Comparison of ENCODE assay signal across 1 cellular context in genomic region chr6:31912186-31912585, GRCh38.
TF ChIP-seq lines count a peak whose summit lies in the region.

No MANE protein-coding gene starts in this region.

TF ChIP-seq in HCT116, 20 proteins besides CTCF, POLR2A, EP300 and RAD21:
- TF ChIP-seq MAX (IDR thresholded peaks at IDR 0.05): no peak
- no peak for TF ChIP-seq ELF1 (IDR thresholded peaks at IDR 0.05; ENCODE audit: borderline replicate concordance, low read depth)
- TF ChIP-seq ZBTB33 (IDR thresholded peaks at IDR 0.05; ENCODE audit: extremely low read depth, insufficient replicate concordance, low read length): no peak
- no peak for TF ChIP-seq SIN3A (IDR thresholded peaks at IDR 0.05; ENCODE audit: low read depth)
- no peak for TF ChIP-seq EZH2 (IDR thresholded peaks at IDR 0.05)
- no peak for TF ChIP-seq CBX3 (IDR thresholded peaks at IDR 0.05; ENCODE audit: low read depth)
- no peak for TF ChIP-seq REST (IDR thresholded peaks at IDR 0.05; ENCODE audit: low read depth)
- TF ChIP-seq SRF (IDR thresholded peaks at IDR 0.05; ENCODE audit: low read depth): no peak
- no peak for TF ChIP-seq EZH2phosphoT487 (IDR thresholded peaks at IDR 0.05; ENCODE audit: borderline replicate concordance)
- no peak for TF ChIP-seq FOSL1 (IDR thresholded peaks at IDR 0.05; ENCODE audit: low read depth)
- TF ChIP-seq EGR1 (IDR thresholded peaks at IDR 0.05; ENCODE audit: low read depth): no peak
- TF ChIP-seq POLR2AphosphoS5 (IDR thresholded peaks at IDR 0.05; ENCODE audit: low read depth, low read length): no peak
- TF ChIP-seq SP1 (IDR thresholded peaks at IDR 0.05; ENCODE audit: low read depth): no peak
- no peak for TF ChIP-seq JUND (IDR thresholded peaks at IDR 0.05)
- TF ChIP-seq ZFX (IDR thresholded peaks at IDR 0.05): no peak
- no peak for TF ChIP-seq YY1 (IDR thresholded peaks at IDR 0.05; ENCODE audit: extremely low read depth, insufficient replicate concordance, low read depth, low read length)
- TF ChIP-seq CEBPB (IDR thresholded peaks at IDR 0.05; ENCODE audit: low read depth): no peak
- TF ChIP-seq ZNF274 (IDR thresholded peaks at IDR 0.05; ENCODE audit: low read depth, low read length): no peak
- TF ChIP-seq TCF7L2 (IDR thresholded peaks at IDR 0.05; ENCODE audit: borderline replicate concordance, extremely low read depth, insufficient read depth, insufficient read length): no peak
- no peak for TF ChIP-seq ATF3 (IDR thresholded peaks at IDR 0.05)
